In the genomic region with DNA sequence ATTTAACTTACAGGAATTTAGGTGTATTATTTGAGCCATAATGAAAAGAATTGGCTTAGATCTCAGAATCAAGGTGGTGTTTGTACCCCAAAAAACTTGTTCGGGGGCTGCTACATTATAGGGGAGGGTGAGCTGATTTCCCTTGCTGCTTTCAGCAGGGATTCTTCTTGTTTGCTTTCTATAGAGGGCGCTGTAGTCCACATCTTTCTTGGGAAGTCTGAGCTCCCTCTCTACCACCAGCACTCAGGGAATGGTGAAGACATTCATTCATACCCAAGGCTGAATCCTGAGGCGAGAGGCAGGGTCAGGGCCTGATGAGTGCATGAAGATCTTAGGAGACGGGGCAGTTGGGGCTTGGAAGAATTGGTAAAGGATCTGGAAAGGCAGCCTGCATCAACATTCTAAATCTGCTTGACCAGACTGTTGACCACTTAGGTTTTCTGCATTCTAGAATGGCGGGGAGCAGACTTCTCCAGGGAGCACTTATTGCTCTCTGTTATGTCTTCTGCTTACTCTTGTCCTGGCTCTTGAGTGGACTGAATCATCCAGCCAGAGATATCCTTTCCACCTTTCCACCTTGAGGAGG, we compare ENCODE assay signal across 9 cellular contexts. TPM values are rescaled to one million over a fixed set of nuclear protein-coding genes. Genes with fewer than 3 reads are reported as not detected.
DNase-seq lines count a peak whose midpoint lies in the region; ATAC-seq and TF ChIP-seq lines count a peak whose summit lies in the region.
"Had no signal": no experiment of that assay in that cellular context is flagged by ENCODE, and none has a peak within 500 bp of the region (broad histone marks: within the 10 kb centered on the region; RNA-seq: fewer than 3 reads in every experiment).

No MANE protein-coding gene starts in this region.

- H3K4me3 ChIP-seq in BE2C (ENCODE audit: low read depth, low read length), result no peak overlapping the region
- no peak overlapping the region for H3K4me3 ChIP-seq in HEK293 (ENCODE audit: low read depth, low read length)
- H3K4me3 ChIP-seq in RWPE2 (ENCODE audit: severe bottlenecking), result no peak overlapping the region

- POLR2A ChIA-PET in HEK293 (lab: Yijun Ruan, JAX), result no interaction called here

- H3K36me3 ChIP-seq in BE2C (no peaks in the 10 kb centered on the region), HEK293 (ENCODE audit: control insufficient read depth in 2 of 2, insufficient read depth in 1 of 2, low read length in 2 of 2) (peaks cover 0 to 19% of the 10 kb centered on the region in 2 experiments; a peak in 1 of 3 replicates), RWPE2 (ENCODE audit: low read depth) (no peaks in the 10 kb centered on the region)

- no peaks in the 10 kb centered on the region for H3K4me1 ChIP-seq in BE2C
- H3K4me1 ChIP-seq in HEK293 (ENCODE audit: control insufficient read depth, insufficient read depth, low read length), result no peaks in the 10 kb centered on the region
- H3K4me1 ChIP-seq in RWPE2 (ENCODE audit: insufficient read depth, poor library complexity, severe bottlenecking), result no peaks in the 10 kb centered on the region
- H3K4me1 ChIP-seq in foreskin keratinocyte, result no peaks in the 10 kb centered on the region

- peak; percentile 30 for DNase-seq in BE2C
- no peak for DNase-seq in RWPE2 (ENCODE audit: low spot score)
- DNase-seq in foreskin keratinocyte, result peak in 1 of 2 donors; percentile 43
- no peak for DNase-seq in inferior parietal cortex (ENCODE audit: extremely low spot score)
- DNase-seq in GOT3 (lab: John Stamatoyannopoulos, UW), result no peak
- no peak for DNase-seq in NCI-H1436 (lab: John Stamatoyannopoulos, UW)

- TF ChIP-seq CTCF in BE2C (IDR thresholded peaks at IDR 0.05; ENCODE audit: low read depth, low read length), result peak; percentile 71
- TF ChIP-seq CTCF in HEK293 (tag by site-specific recombination; IDR thresholded peaks at IDR 0.05), result peak; percentile 16; the same call in 1 of the 2 replicates
- TF ChIP-seq CTCF in RWPE2 (IDR thresholded peaks at IDR 0.05; ENCODE audit: poor library complexity, severe bottlenecking), result peak; percentile 46
- peak; percentile 77 for TF ChIP-seq CTCF in foreskin keratinocyte (conservative IDR thresholded peaks at IDR 0.05)

- H3K9me3 ChIP-seq in BE2C, result peaks cover 2% of the 10 kb centered on the region; the same call in 1 of the 2 replicates
- H3K9me3 ChIP-seq in HEK293 (ENCODE audit: control insufficient read depth, insufficient read depth, low read depth, low read length), result no peaks in the 10 kb centered on the region
- no peaks in the 10 kb centered on the region for H3K9me3 ChIP-seq in RWPE2 (ENCODE audit: severe bottlenecking)

- H3K27ac ChIP-seq in HEK293 (ENCODE audit: extremely low read depth, low read depth, low read length) (no peak overlapping the region), RWPE2 (ENCODE audit: poor library complexity, severe bottlenecking) (no peak overlapping the region), foreskin keratinocyte (no peak overlapping the region)

- CTCF ChIA-PET in HEK293 (lab: Yijun Ruan, JAX), result interaction anchor here (0.5 to 2.8 kb wide), 22 partner anchors 8 to 309 kb away, joined by 3 to 17 read pairs (median 4); a partner anchor contains a TSS

- ATAC-seq in RWPE2 (ENCODE audit: low read depth), result no peak
- ATAC-seq in foreskin keratinocyte, result peak; percentile 65
- no peak for ATAC-seq in HG03378 (IDR thresholded peaks at IDR 0.05; ENCODE audit: unreplicated experiment)

- H3K27me3 ChIP-seq in BE2C, result no peaks in the 10 kb centered on the region
- H3K27me3 ChIP-seq in RWPE2 (ENCODE audit: insufficient read depth, poor library complexity, severe bottlenecking), result no peaks in the 10 kb centered on the region
- no peaks in the 10 kb centered on the region for H3K27me3 ChIP-seq in foreskin keratinocyte

TF ChIP-seq in HEK293, 187 proteins besides CTCF, POLR2A, EP300 and RAD21:
- TF ChIP-seq ZNF654 (tag by site-specific recombination; IDR thresholded peaks at IDR 0.05; ENCODE audit: low read depth) (0 out of 2 replicates have a peak, but pooled peaks have one; percentile 10), ZNF48 (tag by site-specific recombination; IDR thresholded peaks at IDR 0.05) (no peak)

RNA-seq across cellular contexts. Expression of a gene that starts 18.9 kb away (rescaled TPM):
- polyA plus RNA-seq in BE2C (2012; ENCODE audit: insufficient read depth, insufficient read length, low read depth), result 1.6 TPM
- not detected in 2 replicates for total RNA-seq in foreskin keratinocyte
- polyA plus RNA-seq in foreskin keratinocyte, result not detected in 2 replicates
- total RNA-seq: urinary bladder had no signal
- polyA plus RNA-seq: urinary bladder had no signal

RNA-seq across cellular contexts. Expression of a gene that starts 23.8 kb away (rescaled TPM):
- polyA plus RNA-seq in BE2C (2012; ENCODE audit: insufficient read depth, insufficient read length, low read depth), result 5.1 TPM
- 0.71 TPM in 2 replicates for total RNA-seq in foreskin keratinocyte
- 0.42 and 0.49 TPM in 2 replicates for polyA plus RNA-seq in foreskin keratinocyte

RNA-seq across cellular contexts. Expression of a gene that starts 54.2 kb away (rescaled TPM):
- polyA plus RNA-seq in BE2C (2012; ENCODE audit: insufficient read depth, insufficient read length, low read depth), result not detected
- total RNA-seq in foreskin keratinocyte, result not detected in 2 replicates
- polyA plus RNA-seq in foreskin keratinocyte, result not detected in 2 replicates

Comparison
In these comparisons a context has a peak if more than half of its experiments do, and no peak if none do; other contexts are left out.
1. CTCF ChIP-seq: peak in every context shown above with its lines; median percentile 77 in foreskin keratinocyte; 71 in BE2C; 46 in RWPE2; 16 in HEK293.